In genomic region chr11:121024989-121025388, GRCh38 we compare ENCODE assay signal across 8 cellular contexts. TPM values are rescaled to one million over a fixed set of nuclear protein-coding genes. Genes with fewer than 3 reads are reported as not detected.
DNase-seq lines count a peak whose midpoint lies in the region; TF ChIP-seq lines count a peak whose summit lies in the region.

No MANE protein-coding gene starts in this region.

- H3K27me3 ChIP-seq in SK-N-SH (ENCODE audit: insufficient read depth) (no peaks in the 10 kb centered on the region), trophoblast cell (ENCODE audit: insufficient read depth, low read length) (no peaks in the 10 kb centered on the region)

- no peak for TF ChIP-seq RAD21 in SK-N-SH (IDR thresholded peaks at IDR 0.05; ENCODE audit: low read length)

- peaks cover 4% of the 10 kb centered on the region for H3K79me1 ChIP-seq in trophoblast cell (ENCODE audit: low read length)

- H3K9me3 ChIP-seq in SK-N-SH = no peaks in the 10 kb centered on the region
- no peaks in the 10 kb centered on the region for H3K9me3 ChIP-seq in trophoblast cell (ENCODE audit: insufficient read depth, low read depth, low read length)

- no peak overlapping the region for H2AK5ac ChIP-seq in trophoblast cell (ENCODE audit: low read length)

- H3K4me1 ChIP-seq in SK-N-SH (ENCODE audit: control insufficient read depth in 1 of 2, insufficient read depth in 2 of 2, low read depth in 1 of 2, low read length in 1 of 2) (peaks cover 6 to 18% of the 10 kb centered on the region in 2 experiments; a peak in 3 of 4 replicates), trophoblast cell (ENCODE audit: control insufficient read depth in 1 of 2, insufficient read depth in 2 of 2, low read length in 2 of 2) (peaks cover 6 to 7% of the 10 kb centered on the region in 2 experiments)

- peak overlapping the region; percentile 35 to 76; a peak in 2 of 4 replicates for H3K27ac ChIP-seq in SK-N-SH (ENCODE audit: low read depth in 2 of 2, low read length in 1 of 2)
- H3K27ac ChIP-seq in trophoblast cell (ENCODE audit: low read depth, low read length) = no peak overlapping the region

- H3K79me2 ChIP-seq in SK-N-SH (ENCODE audit: insufficient read depth) = peaks cover 55% of the 10 kb centered on the region
- H3K79me2 ChIP-seq in trophoblast cell (ENCODE audit: control insufficient read depth, insufficient read depth, low read length, poor library complexity) = peaks cover 8% of the 10 kb centered on the region

- WGBS in SK-N-SH (ENCODE audit: low lambda C conversion rate) = 57% methylated on average over 3 of the region's 3 CpGs
- WGBS in trophoblast cell (ENCODE audit: extremely low coverage, insufficient coverage, insufficient read length) = no CpG with 5 or more reads among the region's 3 CpGs

- peak overlapping the region; percentile 66 for H3K4ac ChIP-seq in trophoblast cell (ENCODE audit: low read depth, low read length)

- H3K14ac ChIP-seq in trophoblast cell (ENCODE audit: low read length) = no peak overlapping the region

- H3K36me3 ChIP-seq in SK-N-SH (replicated peaks in 1 of 2; ENCODE audit: control insufficient read depth in 1 of 2, insufficient read depth in 2 of 2, low read length in 1 of 2) = peaks cover 0 to 7% of the 10 kb centered on the region in 2 experiments
- no peaks in the 10 kb centered on the region for H3K36me3 ChIP-seq in trophoblast cell (ENCODE audit: control insufficient read depth in 1 of 2, insufficient read depth in 2 of 2, low read length in 2 of 2)

- no peaks in the 10 kb centered on the region for H3K9me2 ChIP-seq in SK-N-SH

- peak overlapping the region; percentile 61 for H3K18ac ChIP-seq in trophoblast cell (ENCODE audit: low read length)

- H3K23ac ChIP-seq in trophoblast cell (ENCODE audit: low read length) = no peak overlapping the region

- no peak overlapping the region for H2BK5ac ChIP-seq in trophoblast cell (ENCODE audit: low read depth, low read length, poor library complexity)

- H3K9ac ChIP-seq in SK-N-SH = peak overlapping the region; percentile 86; the same call in 1 of the 2 replicates
- H3K9ac ChIP-seq in trophoblast cell (ENCODE audit: low read length) = no peak overlapping the region

- H3K4me2 ChIP-seq in SK-N-SH (peak overlapping the region; percentile 92), trophoblast cell (ENCODE audit: low read length) (peak overlapping the region; percentile 83)

- H4K12ac ChIP-seq in trophoblast cell (ENCODE audit: low read depth, low read length) = no peak overlapping the region

- peak overlapping the region; percentile 79 for H4K8ac ChIP-seq in trophoblast cell (ENCODE audit: low read depth, low read length)

- no peak overlapping the region for H2BK120ac ChIP-seq in trophoblast cell (ENCODE audit: insufficient read depth, low read length, poor library complexity)

- TF ChIP-seq CTCF in SK-N-SH (IDR thresholded peaks at IDR 0.05) = no peak

- no peak for TF ChIP-seq EP300 in SK-N-SH (IDR thresholded peaks at IDR 0.05; ENCODE audit: borderline replicate concordance in 1 of 2, low read depth in 1 of 2, low read length in 1 of 2)

- H4K91ac ChIP-seq in trophoblast cell (ENCODE audit: low read depth, low read length) = no peak overlapping the region

- CTCF ChIA-PET in SK-N-SH (lab: Yijun Ruan, JAX) = interaction anchor here (0.7 to 2.2 kb wide), 5 partner anchors 9 to 95 kb away, joined by 3 to 5 read pairs (median 4); no protein-coding TSS in a partner anchor

- H2AFZ ChIP-seq in SK-N-SH (ENCODE audit: low read depth) = no peak overlapping the region
- H2AFZ ChIP-seq in trophoblast cell (ENCODE audit: insufficient read depth, low read length, poor library complexity) = no peak overlapping the region

- H2BK12ac ChIP-seq in trophoblast cell (ENCODE audit: low read length) = no peak overlapping the region

- POLR2A ChIA-PET in SK-N-SH (lab: Yijun Ruan, JAX) = interaction anchor here (0.6 to 1.8 kb wide), 4 partner anchors 10 to 497 kb away, joined by 3 to 4 read pairs (median 3); no protein-coding TSS in a partner anchor

- H4K20me1 ChIP-seq in SK-N-SH (ENCODE audit: insufficient read depth) = peaks cover 19% of the 10 kb centered on the region; the same call in 1 of the 2 replicates

- no peaks in the 10 kb centered on the region for H3F3A ChIP-seq in SK-N-SH (replicated peaks; ENCODE audit: insufficient read depth)

- DNase-seq in NCI-H2227 (lab: John Stamatoyannopoulos, UW; ENCODE audit: unreplicated experiment) (peak; percentile 5), NCI-H2227 treated with DMSO at 0.1 percent for 48 hours (lab: John Stamatoyannopoulos, UW) (no peak), SK-N-SH (no peak), fibroblast of the conjunctiva (ENCODE audit: low read depth) (peak; percentile 9), trophoblast cell (peak; percentile 7 to 31), mesenteric fat pad (ENCODE audit: low spot score) (no peak), GDM1 (lab: John Stamatoyannopoulos, UW) (no peak)
- no peak for DNase-seq in stimulated activated CD4-positive, alpha-beta T cell treated with anti-CD3 and anti-CD28 coated beads, Interleukin-4, amount 100 ng/mL, for 24 hours

- H3K4me3 ChIP-seq in SK-N-SH (ENCODE audit: low read depth in 2 of 2, low read length in 1 of 2) (peak overlapping the region; percentile 74 to 96), trophoblast cell (ENCODE audit: low read depth, low read length) (no peak overlapping the region)

TF ChIP-seq in SK-N-SH, 30 proteins besides CTCF, POLR2A, EP300 and RAD21 (continues in another document):
- no peak for TF ChIP-seq NFIC (IDR thresholded peaks at IDR 0.05; ENCODE audit: borderline replicate concordance)
- TF ChIP-seq MAX (IDR thresholded peaks at IDR 0.05; ENCODE audit: low read depth) = no peak
- no peak for TF ChIP-seq PBX3 (IDR thresholded peaks at IDR 0.05)
- no peak for TF ChIP-seq POLR2AphosphoS5 (IDR thresholded peaks at IDR 0.05; ENCODE audit: low read depth, low read length)
- TF ChIP-seq SMC3 (IDR thresholded peaks at IDR 0.05; ENCODE audit: low read depth, low read length) = no peak
- TF ChIP-seq NRF1 (IDR thresholded peaks at IDR 0.05; ENCODE audit: low read depth, low read length) = no peak
- no peak for TF ChIP-seq MEF2A (IDR thresholded peaks at IDR 0.05; ENCODE audit: borderline replicate concordance, low read depth)
- no peak for TF ChIP-seq GABPA (IDR thresholded peaks at IDR 0.05; ENCODE audit: low read depth)
- no peak for TF ChIP-seq TCF12 (IDR thresholded peaks at IDR 0.05)
- TF ChIP-seq MXI1 (IDR thresholded peaks at IDR 0.05; ENCODE audit: low read depth, low read length) = no peak
- TF ChIP-seq TEAD4 (IDR thresholded peaks at IDR 0.05; ENCODE audit: borderline replicate concordance, insufficient read depth) = no peak
- no peak for TF ChIP-seq YY1 (IDR thresholded peaks at IDR 0.05; ENCODE audit: low read depth)
- TF ChIP-seq USF1 (IDR thresholded peaks at IDR 0.05; ENCODE audit: borderline replicate concordance, low read depth) = no peak
- no peak for TF ChIP-seq EZH2phosphoT487 (IDR thresholded peaks at IDR 0.05; ENCODE audit: borderline replicate concordance, low read depth)
- TF ChIP-seq FOXM1 (IDR thresholded peaks at IDR 0.05; ENCODE audit: low read depth) = no peak
- TF ChIP-seq REST (IDR thresholded peaks at IDR 0.05; ENCODE audit: low read depth, low read length) = no peak

RNA-seq across cellular contexts. Expression of gene TBCEL, which starts 1.1 kb away (rescaled TPM):
- polyA plus RNA-seq in SK-N-SH (2012; rRNA removed) = 5.9 and 8.4 TPM in 2 replicates
- 9.1 and 9.8 TPM in 2 replicates for polyA plus RNA-seq in SK-N-SH (2012; cell fraction: cytosol; rRNA removed)
- polyA plus RNA-seq in SK-N-SH (2012; cell fraction: nucleus; rRNA removed) = 6.2 and 18.1 TPM in 2 replicates
- 6.0 TPM in 2 replicates for polyA plus RNA-seq in trophoblast cell (2013)
- 23.6 TPM for total RNA-seq in mesenteric fat pad

Comparison
In these comparisons a context has a peak if more than half of its experiments do, and no peak if none do; other contexts are left out.
1. DNase-seq: peak in NCI-H2227 (single experiment), fibroblast of the conjunctiva (single experiment) and trophoblast cell (2 of 2); none in NCI-H2227 treated with DMSO at 0.1 percent for 48 hours (single experiment), SK-N-SH (single experiment), mesenteric fat pad (single experiment), stimulated activated CD4-positive, alpha-beta T cell treated with anti-CD3 and anti-CD28 coated beads, Interleukin-4, amount 100 ng/mL, for 24 hours (single experiment) and GDM1 (single experiment).